Comparison of ENCODE assay signal across 1 cellular context in the genomic region with DNA sequence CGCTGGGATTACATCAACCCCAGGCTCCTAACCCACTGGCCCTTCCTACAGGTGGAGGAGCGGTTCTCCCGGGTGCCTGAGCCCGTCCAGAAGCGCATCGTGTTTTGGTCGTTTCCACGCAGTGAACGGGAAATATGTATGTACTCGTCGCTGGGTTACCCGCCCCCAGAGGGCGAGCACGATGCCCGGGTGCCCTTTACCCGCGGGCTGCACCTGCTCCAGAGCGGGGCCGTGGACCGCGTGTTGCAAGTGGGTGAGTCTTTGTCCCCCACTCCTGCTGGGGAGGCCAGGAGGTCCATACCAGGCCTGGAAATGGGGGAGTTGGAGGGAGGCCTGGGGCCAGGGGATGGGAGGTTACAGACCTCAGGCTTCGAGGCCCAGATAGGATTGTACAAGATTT.
A peak's percentile ranks its signal among the peaks of the same experiment; 100 is the strongest.
TF ChIP-seq lines count a peak whose summit lies in the region.

No MANE protein-coding gene starts in this region.

TF ChIP-seq in HEK293, 187 proteins besides CTCF, POLR2A, EP300 and RAD21:
- TF ChIP-seq, protein P1, sequence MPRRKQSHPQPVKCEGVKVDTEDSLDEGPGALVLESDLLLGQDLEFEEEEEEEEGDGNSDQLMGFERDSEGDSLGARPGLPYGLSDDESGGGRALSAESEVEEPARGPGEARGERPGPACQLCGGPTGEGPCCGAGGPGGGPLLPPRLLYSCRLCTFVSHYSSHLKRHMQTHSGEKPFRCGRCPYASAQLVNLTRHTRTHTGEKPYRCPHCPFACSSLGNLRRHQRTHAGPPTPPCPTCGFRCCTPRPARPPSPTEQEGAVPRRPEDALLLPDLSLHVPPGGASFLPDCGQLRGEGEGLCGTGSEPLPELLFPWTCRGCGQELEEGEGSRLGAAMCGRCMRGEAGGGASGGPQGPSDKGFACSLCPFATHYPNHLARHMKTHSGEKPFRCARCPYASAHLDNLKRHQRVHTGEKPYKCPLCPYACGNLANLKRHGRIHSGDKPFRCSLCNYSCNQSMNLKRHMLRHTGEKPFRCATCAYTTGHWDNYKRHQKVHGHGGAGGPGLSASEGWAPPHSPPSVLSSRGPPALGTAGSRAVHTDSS (tag by site-specific recombination; IDR thresholded peaks at IDR 0.05), result no peak
- TF ChIP-seq, protein P2, sequence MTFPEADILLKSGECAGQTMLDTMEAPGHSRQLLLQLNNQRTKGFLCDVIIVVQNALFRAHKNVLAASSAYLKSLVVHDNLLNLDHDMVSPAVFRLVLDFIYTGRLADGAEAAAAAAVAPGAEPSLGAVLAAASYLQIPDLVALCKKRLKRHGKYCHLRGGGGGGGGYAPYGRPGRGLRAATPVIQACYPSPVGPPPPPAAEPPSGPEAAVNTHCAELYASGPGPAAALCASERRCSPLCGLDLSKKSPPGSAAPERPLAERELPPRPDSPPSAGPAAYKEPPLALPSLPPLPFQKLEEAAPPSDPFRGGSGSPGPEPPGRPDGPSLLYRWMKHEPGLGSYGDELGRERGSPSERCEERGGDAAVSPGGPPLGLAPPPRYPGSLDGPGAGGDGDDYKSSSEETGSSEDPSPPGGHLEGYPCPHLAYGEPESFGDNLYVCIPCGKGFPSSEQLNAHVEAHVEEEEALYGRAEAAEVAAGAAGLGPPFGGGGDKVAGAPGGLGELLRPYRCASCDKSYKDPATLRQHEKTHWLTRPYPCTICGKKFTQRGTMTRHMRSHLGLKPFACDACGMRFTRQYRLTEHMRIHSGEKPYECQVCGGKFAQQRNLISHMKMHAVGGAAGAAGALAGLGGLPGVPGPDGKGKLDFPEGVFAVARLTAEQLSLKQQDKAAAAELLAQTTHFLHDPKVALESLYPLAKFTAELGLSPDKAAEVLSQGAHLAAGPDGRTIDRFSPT (tag by site-specific recombination; IDR thresholded peaks at IDR 0.05), result 0 out of 2 replicates have a peak, but pooled peaks have one; percentile 36
